Comparison of ENCODE assay signal across 3 cellular contexts in genomic region chr11:108069947-108070346, GRCh38.
TF ChIP-seq lines count a peak whose summit lies in the region.

No MANE protein-coding gene starts in this region.

TF ChIP-seq in A549, 52 proteins besides CTCF, POLR2A, EP300 and RAD21 (continued from another document):
- no peak for TF ChIP-seq POLR2AphosphoS2 (conservative IDR thresholded peaks at IDR 0.05; ENCODE audit: low read length)
- TF ChIP-seq RCOR1 (IDR thresholded peaks at IDR 0.05; ENCODE audit: low read depth, low read length), result no peak
- TF ChIP-seq JUNB (IDR thresholded peaks at IDR 0.05), result no peak
- no peak for TF ChIP-seq JUN (IDR thresholded peaks at IDR 0.05)
- no peak for TF ChIP-seq FOXS1 (CRISPR knock-in tag; IDR thresholded peaks at IDR 0.05)
- TF ChIP-seq NPAS2 (CRISPR knock-in tag; IDR thresholded peaks at IDR 0.05; ENCODE audit: borderline replicate concordance), result no peak

TF ChIP-seq in IMR-90, 13 proteins besides CTCF, POLR2A, EP300 and RAD21:
- TF ChIP-seq MAFK (IDR thresholded peaks at IDR 0.05; ENCODE audit: low read depth, low read length) (no peak), NFE2L2 (IDR thresholded peaks at IDR 0.05; ENCODE audit: low read depth, low read length) (no peak), FOS (IDR thresholded peaks at IDR 0.05; ENCODE audit: low read depth, low read length) (no peak), MAZ (IDR thresholded peaks at IDR 0.05; ENCODE audit: borderline replicate concordance, low read depth, low read length) (no peak), RCOR1 (IDR thresholded peaks at IDR 0.05; ENCODE audit: insufficient replicate concordance, low read length) (no peak), SMC3 (IDR thresholded peaks at IDR 0.05; ENCODE audit: low read depth, low read length) (no peak), CEBPB (IDR thresholded peaks at IDR 0.05; ENCODE audit: low read depth, low read length) (no peak), USF2 (IDR thresholded peaks at IDR 0.05; ENCODE audit: low read depth, low read length) (no peak), RFX5 (IDR thresholded peaks at IDR 0.05; ENCODE audit: low read depth, low read length) (no peak), BHLHE40 (IDR thresholded peaks at IDR 0.05; ENCODE audit: low read depth, low read length) (no peak), ELK1 (IDR thresholded peaks at IDR 0.05; ENCODE audit: borderline replicate concordance, low read depth, low read length) (no peak), MXI1 (IDR thresholded peaks at IDR 0.05; ENCODE audit: borderline replicate concordance, low read depth, low read length) (no peak), CHD1 (IDR thresholded peaks at IDR 0.05; ENCODE audit: low read depth, low read length) (no peak)
TF ChIP-seq in IMR-90: peak in this region for 0.

TF ChIP-seq in WTC11, 78 proteins besides CTCF, POLR2A, EP300 and RAD21:
- TF ChIP-seq ZNF532 (CRISPR knock-in tag; IDR thresholded peaks at IDR 0.05; ENCODE audit: borderline replicate concordance) (no peak), ZNF219 (CRISPR knock-in tag; IDR thresholded peaks at IDR 0.05; ENCODE audit: borderline replicate concordance) (no peak), NR1H2 (CRISPR knock-in tag; IDR thresholded peaks at IDR 0.05) (no peak), SP1 (CRISPR knock-in tag; conservative IDR thresholded peaks at IDR 0.05) (no peak), PREB (CRISPR knock-in tag; IDR thresholded peaks at IDR 0.05; ENCODE audit: borderline replicate concordance) (no peak)
